In the genomic region with DNA sequence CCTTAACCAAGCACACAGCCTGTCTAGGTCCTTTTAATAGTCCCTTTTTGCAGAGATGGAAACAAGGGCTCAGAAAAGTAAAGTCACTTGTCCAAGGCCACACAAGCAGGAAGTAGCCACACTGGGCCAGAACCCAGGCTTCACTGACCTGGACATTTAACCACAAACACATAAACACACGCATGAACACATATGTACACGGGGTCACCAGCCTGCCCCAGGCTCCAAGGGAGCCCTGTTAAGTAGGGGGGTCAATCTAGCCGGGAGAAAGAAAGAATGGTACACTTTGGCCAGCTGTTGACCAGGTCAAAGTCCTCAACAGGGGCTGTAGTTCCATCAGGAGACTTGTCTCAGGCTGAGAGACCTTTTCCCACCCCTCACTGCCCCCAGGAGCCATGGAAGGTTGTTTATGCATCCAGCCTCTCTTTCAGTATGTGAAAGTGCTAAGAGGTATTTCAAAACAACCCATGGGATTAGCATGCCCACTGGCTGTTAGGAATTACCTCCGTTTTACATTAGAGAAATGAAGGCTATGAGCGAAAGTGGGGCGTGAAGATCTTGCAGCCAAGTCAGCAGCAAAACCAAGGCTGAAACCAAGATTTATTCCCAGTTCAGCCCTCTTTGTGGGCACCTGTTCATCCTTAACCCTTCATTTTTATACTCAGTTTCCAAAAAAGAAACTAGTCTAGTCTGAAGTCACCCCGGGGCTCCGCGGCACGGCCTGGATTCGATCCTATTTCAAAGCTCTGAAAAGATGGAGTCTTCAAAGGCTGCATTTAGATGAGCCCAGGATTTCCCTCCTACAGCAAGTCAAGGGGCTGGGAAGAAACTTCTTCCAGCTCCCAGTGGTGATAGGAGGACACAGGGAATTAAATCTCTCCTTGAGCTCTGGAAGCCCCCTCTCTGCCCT, we compare ENCODE assay signal across 1 cellular context.
TF ChIP-seq lines count a peak whose summit lies in the region.

No MANE protein-coding gene starts in this region.

TF ChIP-seq in HepG2, 621 proteins besides CTCF, POLR2A, EP300 and RAD21 (continued from another document):
- TF ChIP-seq ARID2 (CRISPR knock-in tag; IDR thresholded peaks at IDR 0.05; ENCODE audit: borderline replicate concordance) (peak; percentile 74; the same call in 1 of the 2 replicates), ZNF224 (CRISPR knock-in tag; IDR thresholded peaks at IDR 0.05) (0 out of 2 replicates have a peak, but pooled peaks have one; percentile 56), UBTF (CRISPR knock-in tag; IDR thresholded peaks at IDR 0.05) (peak; percentile 31), ZFP36L2 (CRISPR knock-in tag; IDR thresholded peaks at IDR 0.05) (no peak), SOX6 (IDR thresholded peaks at IDR 0.05) (no peak), SOX6 (CRISPR knock-in tag; IDR thresholded peaks at IDR 0.05) (peak; percentile 55; the same call in 1 of the 2 replicates), ZNF30 (CRISPR knock-in tag; IDR thresholded peaks at IDR 0.05) (no peak), ZNF772 (CRISPR knock-in tag; IDR thresholded peaks at IDR 0.05) (0 out of 2 replicates have a peak, but pooled peaks have one; percentile 51), ZNF143 (CRISPR knock-in tag; IDR thresholded peaks at IDR 0.05) (0 out of 2 replicates have a peak, but pooled peaks have one; percentile 47), MAZ (IDR thresholded peaks at IDR 0.05; ENCODE audit: borderline replicate concordance, low read depth, low read length) (peak; percentile 31; the same call in 1 of the 2 replicates), MAZ (CRISPR knock-in tag; IDR thresholded peaks at IDR 0.05; ENCODE audit: low read depth) (0 out of 2 replicates have a peak, but pooled peaks have one; percentile 48), ZFP36L1 (CRISPR knock-in tag; IDR thresholded peaks at IDR 0.05) (no peak), JDP2 (CRISPR knock-in tag; IDR thresholded peaks at IDR 0.05; ENCODE audit: borderline replicate concordance) (no peak), SIN3B (IDR thresholded peaks at IDR 0.05; ENCODE audit: low read length) (no peak), FOXC1 (CRISPR knock-in tag; IDR thresholded peaks at IDR 0.05; ENCODE audit: borderline replicate concordance) (no peak), BRD4 (CRISPR knock-in tag; IDR thresholded peaks at IDR 0.05) (no peak), NFAT5 (CRISPR knock-in tag; IDR thresholded peaks at IDR 0.05) (0 out of 2 replicates have a peak, but pooled peaks have one; percentile 16), NR2F1 (CRISPR knock-in tag; IDR thresholded peaks at IDR 0.05) (peak; percentile 69 to 73; a peak in 3 of 4 replicates), ZBED4 (CRISPR knock-in tag; IDR thresholded peaks at IDR 0.05; ENCODE audit: borderline replicate concordance) (peak; percentile 67), CBX2 (IDR thresholded peaks at IDR 0.05; ENCODE audit: low read depth, low read length) (no peak), CBX2 (CRISPR knock-in tag; IDR thresholded peaks at IDR 0.05; ENCODE audit: low read depth) (peak; percentile 74; the same call in 1 of the 2 replicates), ZNF274 (CRISPR knock-in tag; IDR thresholded peaks at IDR 0.05) (no peak; the same call in 1 of the 2 replicates), ZSCAN5A (CRISPR knock-in tag; IDR thresholded peaks at IDR 0.05; ENCODE audit: borderline replicate concordance) (0 out of 2 replicates have a peak, but pooled peaks have one; percentile 0), TEAD3 (CRISPR knock-in tag; optimal IDR thresholded peaks at IDR 0.05; ENCODE audit: borderline replicate concordance) (peak; percentile 56), ZNF513 (CRISPR knock-in tag; conservative IDR thresholded peaks at IDR 0.05) (0 out of 2 replicates have a peak, but pooled peaks have one; percentile 68), REPIN1 (CRISPR knock-in tag; IDR thresholded peaks at IDR 0.05; ENCODE audit: borderline replicate concordance, low read depth) (0 out of 2 replicates have a peak, but pooled peaks have one; percentile 19)
- TF ChIP-seq, protein P1, sequence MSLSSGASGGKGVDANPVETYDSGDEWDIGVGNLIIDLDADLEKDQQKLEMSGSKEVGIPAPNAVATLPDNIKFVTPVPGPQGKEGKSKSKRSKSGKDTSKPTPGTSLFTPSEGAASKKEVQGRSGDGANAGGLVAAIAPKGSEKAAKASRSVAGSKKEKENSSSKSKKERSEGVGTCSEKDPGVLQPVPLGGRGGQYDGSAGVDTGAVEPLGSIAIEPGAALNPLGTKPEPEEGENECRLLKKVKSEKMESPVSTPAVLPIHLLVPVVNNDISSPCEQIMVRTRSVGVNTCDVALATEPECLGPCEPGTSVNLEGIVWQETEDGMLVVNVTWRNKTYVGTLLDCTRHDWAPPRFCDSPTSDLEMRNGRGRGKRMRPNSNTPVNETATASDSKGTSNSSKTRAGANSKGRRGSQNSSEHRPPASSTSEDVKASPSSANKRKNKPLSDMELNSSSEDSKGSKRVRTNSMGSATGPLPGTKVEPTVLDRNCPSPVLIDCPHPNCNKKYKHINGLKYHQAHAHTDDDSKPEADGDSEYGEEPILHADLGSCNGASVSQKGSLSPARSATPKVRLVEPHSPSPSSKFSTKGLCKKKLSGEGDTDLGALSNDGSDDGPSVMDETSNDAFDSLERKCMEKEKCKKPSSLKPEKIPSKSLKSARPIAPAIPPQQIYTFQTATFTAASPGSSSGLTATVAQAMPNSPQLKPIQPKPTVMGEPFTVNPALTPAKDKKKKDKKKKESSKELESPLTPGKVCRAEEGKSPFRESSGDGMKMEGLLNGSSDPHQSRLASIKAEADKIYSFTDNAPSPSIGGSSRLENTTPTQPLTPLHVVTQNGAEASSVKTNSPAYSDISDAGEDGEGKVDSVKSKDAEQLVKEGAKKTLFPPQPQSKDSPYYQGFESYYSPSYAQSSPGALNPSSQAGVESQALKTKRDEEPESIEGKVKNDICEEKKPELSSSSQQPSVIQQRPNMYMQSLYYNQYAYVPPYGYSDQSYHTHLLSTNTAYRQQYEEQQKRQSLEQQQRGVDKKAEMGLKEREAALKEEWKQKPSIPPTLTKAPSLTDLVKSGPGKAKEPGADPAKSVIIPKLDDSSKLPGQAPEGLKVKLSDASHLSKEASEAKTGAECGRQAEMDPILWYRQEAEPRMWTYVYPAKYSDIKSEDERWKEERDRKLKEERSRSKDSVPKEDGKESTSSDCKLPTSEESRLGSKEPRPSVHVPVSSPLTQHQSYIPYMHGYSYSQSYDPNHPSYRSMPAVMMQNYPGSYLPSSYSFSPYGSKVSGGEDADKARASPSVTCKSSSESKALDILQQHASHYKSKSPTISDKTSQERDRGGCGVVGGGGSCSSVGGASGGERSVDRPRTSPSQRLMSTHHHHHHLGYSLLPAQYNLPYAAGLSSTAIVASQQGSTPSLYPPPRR (CRISPR knock-in tag; IDR thresholded peaks at IDR 0.05; ENCODE audit: borderline replicate concordance): peak; percentile 27; the same call in 1 of the 2 replicates
- TF ChIP-seq, protein P2, sequence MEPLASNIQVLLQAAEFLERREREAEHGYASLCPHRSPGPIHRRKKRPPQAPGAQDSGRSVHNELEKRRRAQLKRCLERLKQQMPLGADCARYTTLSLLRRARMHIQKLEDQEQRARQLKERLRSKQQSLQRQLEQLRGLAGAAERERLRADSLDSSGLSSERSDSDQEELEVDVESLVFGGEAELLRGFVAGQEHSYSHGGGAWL (CRISPR knock-in tag; IDR thresholded peaks at IDR 0.05): no peak
